Comparison of ENCODE assay signal across 8 cellular contexts in genomic region chr1:93345633-93346471, GRCh38. TPM values are rescaled to one million over a fixed set of nuclear protein-coding genes. Genes with fewer than 3 reads are reported as not detected.
DNase-seq lines count a peak whose midpoint lies in the region; ATAC-seq and TF ChIP-seq lines count a peak whose summit lies in the region.

Gene DR1 (plus strand): TSS chr1:93345907. CDS start chr1:93346646, 739 bp downstream.

- no peaks in the 10 kb centered on the region for H3K27me3 ChIP-seq in smooth muscle cell (ENCODE audit: low read depth)

- H3K4me1 ChIP-seq in smooth muscle cell (ENCODE audit: low read depth), result peaks cover 30% of the 10 kb centered on the region

- peaks cover 49% of the 10 kb centered on the region for H3K4me1 Mint-ChIP-seq in activated B cell treated with CpG ODN at 0.5 μM for 24 hours

- ATAC-seq in GM18909 (IDR thresholded peaks at IDR 0.05; ENCODE audit: poor library complexity, unreplicated experiment) (peak; percentile 79), HG03159 (IDR thresholded peaks at IDR 0.05; ENCODE audit: unreplicated experiment) (peak; percentile 72), activated B cell treated with CpG ODN at 0.5 μM for 24 hours (ENCODE audit: low read depth) (peak; percentile 77)

- CTCF ChIA-PET in activated B cell treated with CpG ODN at 0.5 μM for 24 hours (lab: Charles Lee), result interaction anchor here (1.4 kb wide), 2 partner anchors 41 to 265 kb away, joined by 4 to 6 read pairs; no protein-coding TSS in a partner anchor

- H3K27ac Mint-ChIP-seq in activated B cell treated with CpG ODN at 0.5 μM for 24 hours, result peak within 1 kb of the TSS; percentile 99

- H3K4me2 ChIP-seq in smooth muscle cell, result peak within 1 kb of the TSS; percentile 89

- no peaks in the 10 kb centered on the region for H3K36me3 ChIP-seq in smooth muscle cell (ENCODE audit: low read depth)

- peak within 1 kb of the TSS; percentile 86 for H2AFZ ChIP-seq in smooth muscle cell (ENCODE audit: low read depth)

- H4K20me1 ChIP-seq in smooth muscle cell (ENCODE audit: low read depth), result peaks cover 45% of the 10 kb centered on the region

- under 1% methylated on average over 75 of the region's 81 CpGs for WGBS in smooth muscle cell (ENCODE audit: low lambda C conversion rate)

- peak within 1 kb of the TSS; percentile 100 for H3K4me3 Mint-ChIP-seq in activated B cell treated with CpG ODN at 0.5 μM for 24 hours

- H3K9me3 Mint-ChIP-seq in activated B cell treated with CpG ODN at 0.5 μM for 24 hours, result no peaks in the 10 kb centered on the region

- no peaks in the 10 kb centered on the region for H3K27me3 Mint-ChIP-seq in activated B cell treated with CpG ODN at 0.5 μM for 24 hours

- DNase-seq in AG08396 (ENCODE audit: low spot score) (peak; percentile 96), NCI-H2227 treated with DMSO at 0.1 percent for 48 hours (lab: John Stamatoyannopoulos, UW) (peak; percentile 87), activated B cell treated with CpG ODN at 0.5 μM for 24 hours (peak; percentile 92), cardiac fibroblast (ENCODE audit: low read depth in 2 of 2) (peak; percentile 92 to 98), iPS-NIHi7 (ENCODE audit: extremely low spot score) (peak; percentile 98), smooth muscle cell (lab: John Stamatoyannopoulos, UW; ENCODE audit: unreplicated experiment) (peak; percentile 77)

- POLR2A ChIA-PET in activated B cell treated with CpG ODN at 0.5 μM for 24 hours (lab: Charles Lee), result interaction anchor here (0.6 to 2.7 kb wide), 23 partner anchors 10 to 1727 kb away, joined by 3 to 41 read pairs (median 5); partner anchors contain the start of genes ALG14, DIPK1A, DNTTIP2 and EVI5

- no peaks in the 10 kb centered on the region for H3F3A ChIP-seq in smooth muscle cell (ENCODE audit: low read depth)

- H3K79me2 ChIP-seq in smooth muscle cell (ENCODE audit: low read depth), result peaks cover 56% of the 10 kb centered on the region

- peak within 1 kb of the TSS; percentile 84 to 92 for H3K4me3 ChIP-seq in cardiac fibroblast (replicated peaks in 1 of 2; ENCODE audit: low read depth in 2 of 2, low read length in 2 of 2)
- H3K4me3 ChIP-seq in smooth muscle cell, result peak within 1 kb of the TSS; percentile 97

- no peaks in the 10 kb centered on the region for H3K9me3 ChIP-seq in smooth muscle cell (replicated peaks; ENCODE audit: low read depth)

- peak within 1 kb of the TSS; percentile 93 for H3K9ac ChIP-seq in smooth muscle cell (ENCODE audit: low read depth)

- TF ChIP-seq CTCF in activated B cell treated with CpG ODN at 0.5 μM for 24 hours (IDR thresholded peaks at IDR 0.05), result no peak
- no peak for TF ChIP-seq CTCF in cardiac fibroblast (IDR thresholded peaks at IDR 0.05; ENCODE audit: low read depth, low read length)
- TF ChIP-seq CTCF in smooth muscle cell (IDR thresholded peaks at IDR 0.05; ENCODE audit: borderline replicate concordance, insufficient read depth, poor library complexity, severe bottlenecking), result no peak

- H3K27ac ChIP-seq in smooth muscle cell (ENCODE audit: low read depth), result peak within 1 kb of the TSS; percentile 90

- intact Hi-C loops in activated B cell treated with CpG ODN at 0.5 μM for 24 hours (cut with micrococcal nuclease), result loop anchor here (1.0 to 10.0 kb wide), 16 partner anchors 9 to 1071 kb away; partner anchors contain the start of genes ABCD3, BCAR3, CCDC18 and DIPK1A

- H3K36me3 Mint-ChIP-seq in activated B cell treated with CpG ODN at 0.5 μM for 24 hours (ENCODE audit: low read depth), result peaks cover 41% of the 10 kb centered on the region

RNA-seq across cellular contexts. Expression of gene DR1, which starts in this region (rescaled TPM):
- 62.3 and 62.9 TPM in 2 replicates for total RNA-seq in activated B cell treated with CpG ODN at 0.5 μM for 24 hours
- total RNA-seq in smooth muscle cell, result 55.5 and 63.4 TPM in 2 replicates
- 33.8 and 37.3 TPM in 2 replicates for polyA plus RNA-seq in smooth muscle cell

Comparison
In these comparisons a context has a peak if more than half of its experiments do, and no peak if none do; other contexts are left out.
1. Peak in every context shown above with its lines: DNase-seq, ATAC-seq, H3K4me3 ChIP-seq and H3K27ac ChIP-seq.